Comparison of ENCODE assay signal across 14 cellular contexts in genomic region chr12:105221588-105222325, GRCh38. TPM values are rescaled to one million over a fixed set of nuclear protein-coding genes. Genes with fewer than 3 reads are reported as not detected.
DNase-seq lines count a peak whose midpoint lies in the region; TF ChIP-seq lines count a peak whose summit lies in the region.
"Had no signal": no experiment of that assay in that cellular context is flagged by ENCODE, and none has a peak within 500 bp of the region (broad histone marks: within the 10 kb centered on the region; RNA-seq: fewer than 3 reads in every experiment).

No MANE protein-coding gene starts in this region.

- peak; percentile 71 for DNase-seq in DMS79 (lab: John Stamatoyannopoulos, UW)
- DNase-seq in NCI-H2107 (lab: John Stamatoyannopoulos, UW), result peak; percentile 83
- peak; percentile 44 for DNase-seq in cerebellar cortex (ENCODE audit: low spot score)
- no peak for DNase-seq in osteocyte (ENCODE audit: extremely low spot score, unreplicated experiment)
- no peak for DNase-seq in T-helper 2 cell
- DNase-seq in activated T-cell treated with anti-CD3 and anti-CD28 coated beads for 4 hours, result no peak
- DNase-seq in SW 1271 (lab: John Stamatoyannopoulos, UW), result no peak
- DNase-seq in activated CD4-positive, alpha-beta T cell treated with anti-CD3 and anti-CD28 coated beads, Interleukin-2, amount 50 U/mL, for 1 hour, result no peak
- DNase-seq: activated CD4-positive, alpha-beta memory T cell treated with anti-CD3 and anti-CD28 coated beads for 36 hours; effector CD4-positive, alpha-beta T cell; foreskin melanocyte; KBM-7; SJCRH30 had no signal

- peaks cover 69% of the 10 kb centered on the region for H3K4me1 Mint-ChIP-seq in osteocyte (ENCODE audit: unreplicated experiment)

- no peak for TF ChIP-seq CTCF in osteocyte (IDR thresholded peaks at IDR 0.05)

- peaks cover 50% of the 10 kb centered on the region for H3K36me3 Mint-ChIP-seq in osteocyte (ENCODE audit: unreplicated experiment)

- H3K9me3 Mint-ChIP-seq in osteocyte (ENCODE audit: unreplicated experiment), result no peaks in the 10 kb centered on the region
- H3K9me3 Mint-ChIP-seq: activated CD4-positive, alpha-beta memory T cell treated with anti-CD3 and anti-CD28 coated beads for 36 hours; stimulated activated naive CD8-positive, alpha-beta T cell treated with anti-CD3 and anti-CD28 coated beads, Interleukin-15, Interleukin-2, amounts not matched to agents 100 ng/mL and 50 ng/mL, for 24 hours had no signal

- no peaks in the 10 kb centered on the region for H3K27me3 Mint-ChIP-seq in osteocyte (ENCODE audit: unreplicated experiment)
- H3K27me3 Mint-ChIP-seq: activated CD4-positive, alpha-beta memory T cell treated with anti-CD3 and anti-CD28 coated beads for 36 hours; stimulated activated naive CD8-positive, alpha-beta T cell treated with anti-CD3 and anti-CD28 coated beads, Interleukin-15, Interleukin-2, amounts not matched to agents 100 ng/mL and 50 ng/mL, for 24 hours had no signal

- no peak overlapping the region for H3K4me3 Mint-ChIP-seq in osteocyte (ENCODE audit: unreplicated experiment)
- H3K4me3 Mint-ChIP-seq: activated CD4-positive, alpha-beta memory T cell treated with anti-CD3 and anti-CD28 coated beads for 36 hours; stimulated activated naive CD8-positive, alpha-beta T cell treated with anti-CD3 and anti-CD28 coated beads, Interleukin-15, Interleukin-2, amounts not matched to agents 100 ng/mL and 50 ng/mL, for 24 hours had no signal

- peak overlapping the region; percentile 82 for H3K27ac Mint-ChIP-seq in osteocyte (ENCODE audit: unreplicated experiment)
- H3K27ac Mint-ChIP-seq: activated CD4-positive, alpha-beta memory T cell treated with anti-CD3 and anti-CD28 coated beads for 36 hours; stimulated activated naive CD8-positive, alpha-beta T cell treated with anti-CD3 and anti-CD28 coated beads, Interleukin-15, Interleukin-2, amounts not matched to agents 100 ng/mL and 50 ng/mL, for 24 hours had no signal

RNA-seq across cellular contexts. Expression of gene APPL2, which starts 14.2 kb away (rescaled TPM):
- total RNA-seq in osteocyte, result 69.2 and 69.8 TPM in 2 replicates

Comparison
In these comparisons a context has a peak if more than half of its experiments do, and no peak if none do; other contexts are left out.
1. DNase-seq: peak in DMS79 (single experiment), NCI-H2107 (single experiment) and cerebellar cortex (single experiment); none in osteocyte (single experiment), T-helper 2 cell (0 of 5), activated T-cell treated with anti-CD3 and anti-CD28 coated beads for 4 hours (single experiment), SW 1271 (0 of 2) and activated CD4-positive, alpha-beta T cell treated with anti-CD3 and anti-CD28 coated beads, Interleukin-2, amount 50 U/mL, for 1 hour (single experiment).